1 cellular context compared by ENCODE assay signal in genomic region chr17:57810740-57811632, GRCh38.
TF ChIP-seq lines count a peak whose summit lies in the region.

No MANE protein-coding gene starts in this region.

TF ChIP-seq in HEK293, 187 proteins besides CTCF, POLR2A, EP300 and RAD21 (continued from another document):
- TF ChIP-seq GLI2 (tag by site-specific recombination; IDR thresholded peaks at IDR 0.05; ENCODE audit: borderline replicate concordance, low read depth), result peak; percentile 87; the same call in 1 of the 2 replicates
- TF ChIP-seq ZNF571 (tag by site-specific recombination; IDR thresholded peaks at IDR 0.05), result no peak
- TF ChIP-seq ZNF324 (tag by site-specific recombination; IDR thresholded peaks at IDR 0.05), result no peak
- peak; percentile 56; the same call in 1 of the 2 replicates for TF ChIP-seq ZNF660 (tag by site-specific recombination; IDR thresholded peaks at IDR 0.05)
- no peak for TF ChIP-seq ZNF175 (tag by site-specific recombination; IDR thresholded peaks at IDR 0.05)
- TF ChIP-seq ZNF18 (tag by site-specific recombination; IDR thresholded peaks at IDR 0.05), result peak; percentile 78
- no peak for TF ChIP-seq ZNF747 (tag by site-specific recombination; IDR thresholded peaks at IDR 0.05)
- TF ChIP-seq ZBTB48 (tag by site-specific recombination; IDR thresholded peaks at IDR 0.05), result peak; percentile 74
- peak; percentile 69; the same call in 1 of the 2 replicates for TF ChIP-seq BCL11A (tag by site-specific recombination; IDR thresholded peaks at IDR 0.05; ENCODE audit: low read depth)
- peak; percentile 43; the same call in 1 of the 2 replicates for TF ChIP-seq TRIM28 (IDR thresholded peaks at IDR 0.05; ENCODE audit: borderline replicate concordance, low read length)
- TF ChIP-seq, protein P1, sequence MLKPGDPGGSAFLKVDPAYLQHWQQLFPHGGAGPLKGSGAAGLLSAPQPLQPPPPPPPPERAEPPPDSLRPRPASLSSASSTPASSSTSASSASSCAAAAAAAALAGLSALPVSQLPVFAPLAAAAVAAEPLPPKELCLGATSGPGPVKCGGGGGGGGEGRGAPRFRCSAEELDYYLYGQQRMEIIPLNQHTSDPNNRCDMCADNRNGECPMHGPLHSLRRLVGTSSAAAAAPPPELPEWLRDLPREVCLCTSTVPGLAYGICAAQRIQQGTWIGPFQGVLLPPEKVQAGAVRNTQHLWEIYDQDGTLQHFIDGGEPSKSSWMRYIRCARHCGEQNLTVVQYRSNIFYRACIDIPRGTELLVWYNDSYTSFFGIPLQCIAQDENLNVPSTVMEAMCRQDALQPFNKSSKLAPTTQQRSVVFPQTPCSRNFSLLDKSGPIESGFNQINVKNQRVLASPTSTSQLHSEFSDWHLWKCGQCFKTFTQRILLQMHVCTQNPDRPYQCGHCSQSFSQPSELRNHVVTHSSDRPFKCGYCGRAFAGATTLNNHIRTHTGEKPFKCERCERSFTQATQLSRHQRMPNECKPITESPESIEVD (tag by site-specific recombination; IDR thresholded peaks at IDR 0.05), result peak; percentile 96
- TF ChIP-seq ZBTB1 (tag by site-specific recombination; IDR thresholded peaks at IDR 0.05), result peak; percentile 82
- peak; percentile 84 for TF ChIP-seq OVOL3 (tag by site-specific recombination; IDR thresholded peaks at IDR 0.05)
- no peak for TF ChIP-seq ZNF239 (tag by site-specific recombination; IDR thresholded peaks at IDR 0.05)
- no peak for TF ChIP-seq ZNF202 (tag by site-specific recombination; IDR thresholded peaks at IDR 0.05; ENCODE audit: borderline replicate concordance)
- TF ChIP-seq ZNF513 (tag by site-specific recombination; IDR thresholded peaks at IDR 0.05), result no peak
- TF ChIP-seq, protein P2, sequence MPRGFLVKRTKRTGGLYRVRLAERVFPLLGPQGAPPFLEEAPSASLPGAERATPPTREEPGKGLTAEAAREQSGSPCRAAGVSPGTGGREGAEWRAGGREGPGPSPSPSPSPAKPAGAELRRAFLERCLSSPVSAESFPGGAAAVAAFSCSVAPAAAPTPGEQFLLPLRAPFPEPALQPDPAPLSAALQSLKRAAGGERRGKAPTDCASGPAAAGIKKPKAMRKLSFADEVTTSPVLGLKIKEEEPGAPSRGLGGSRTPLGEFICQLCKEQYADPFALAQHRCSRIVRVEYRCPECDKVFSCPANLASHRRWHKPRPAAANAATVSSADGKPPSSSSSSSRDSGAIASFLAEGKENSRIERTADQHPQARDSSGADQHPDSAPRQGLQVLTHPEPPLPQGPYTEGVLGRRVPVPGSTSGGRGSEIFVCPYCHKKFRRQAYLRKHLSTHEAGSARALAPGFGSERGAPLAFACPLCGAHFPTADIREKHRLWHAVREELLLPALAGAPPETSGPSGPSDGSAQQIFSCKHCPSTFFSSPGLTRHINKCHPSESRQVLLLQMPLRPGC (tag by site-specific recombination; IDR thresholded peaks at IDR 0.05), result peak; percentile 92
- TF ChIP-seq ZEB2 (tag by site-specific recombination; IDR thresholded peaks at IDR 0.05), result peak; percentile 95
- TF ChIP-seq, protein P3, sequence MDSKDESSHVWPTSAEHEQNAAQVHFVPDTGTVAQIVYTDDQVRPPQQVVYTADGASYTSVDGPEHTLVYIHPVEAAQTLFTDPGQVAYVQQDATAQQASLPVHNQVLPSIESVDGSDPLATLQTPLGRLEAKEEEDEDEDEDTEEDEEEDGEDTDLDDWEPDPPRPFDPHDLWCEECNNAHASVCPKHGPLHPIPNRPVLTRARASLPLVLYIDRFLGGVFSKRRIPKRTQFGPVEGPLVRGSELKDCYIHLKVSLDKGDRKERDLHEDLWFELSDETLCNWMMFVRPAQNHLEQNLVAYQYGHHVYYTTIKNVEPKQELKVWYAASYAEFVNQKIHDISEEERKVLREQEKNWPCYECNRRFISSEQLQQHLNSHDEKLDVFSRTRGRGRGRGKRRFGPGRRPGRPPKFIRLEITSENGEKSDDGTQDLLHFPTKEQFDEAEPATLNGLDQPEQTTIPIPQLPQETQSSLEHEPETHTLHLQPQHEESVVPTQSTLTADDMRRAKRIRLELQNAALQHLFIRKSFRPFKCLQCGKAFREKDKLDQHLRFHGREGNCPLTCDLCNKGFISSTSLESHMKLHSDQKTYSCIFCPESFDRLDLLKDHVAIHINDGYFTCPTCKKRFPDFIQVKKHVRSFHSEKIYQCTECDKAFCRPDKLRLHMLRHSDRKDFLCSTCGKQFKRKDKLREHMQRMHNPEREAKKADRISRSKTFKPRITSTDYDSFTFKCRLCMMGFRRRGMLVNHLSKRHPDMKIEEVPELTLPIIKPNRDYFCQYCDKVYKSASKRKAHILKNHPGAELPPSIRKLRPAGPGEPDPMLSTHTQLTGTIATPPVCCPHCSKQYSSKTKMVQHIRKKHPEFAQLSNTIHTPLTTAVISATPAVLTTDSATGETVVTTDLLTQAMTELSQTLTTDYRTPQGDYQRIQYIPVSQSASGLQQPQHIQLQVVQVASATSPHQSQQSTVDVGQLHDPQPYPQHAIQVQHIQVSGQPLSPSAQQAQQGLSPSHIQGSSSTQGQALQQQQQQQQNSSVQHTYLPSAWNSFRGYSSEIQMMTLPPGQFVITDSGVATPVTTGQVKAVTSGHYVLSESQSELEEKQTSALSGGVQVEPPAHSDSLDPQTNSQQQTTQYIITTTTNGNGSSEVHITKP (tag by site-specific recombination; IDR thresholded peaks at IDR 0.05), result peak; percentile 70; the same call in 1 of the 2 replicates
- peak; percentile 95 for TF ChIP-seq ZNF843 (tag by site-specific recombination; IDR thresholded peaks at IDR 0.05)
- TF ChIP-seq ZNF10 (tag by site-specific recombination; IDR thresholded peaks at IDR 0.05), result no peak; the same call in 1 of the 2 replicates
- TF ChIP-seq IKZF3 (tag by site-specific recombination; IDR thresholded peaks at IDR 0.05), result 0 out of 2 replicates have a peak, but pooled peaks have one; percentile 5
- peak; percentile 96 for TF ChIP-seq FEZF1 (tag by site-specific recombination; IDR thresholded peaks at IDR 0.05)
- peak; percentile 96 for TF ChIP-seq OSR2 (tag by site-specific recombination; IDR thresholded peaks at IDR 0.05)
- no peak; the same call in none of the 2 replicates for TF ChIP-seq ZSCAN16 (tag by site-specific recombination; IDR thresholded peaks at IDR 0.05)
- TF ChIP-seq ZFHX2 (tag by site-specific recombination; conservative IDR thresholded peaks at IDR 0.05), result no peak
- TF ChIP-seq ZSCAN4 (tag by site-specific recombination; IDR thresholded peaks at IDR 0.05), result no peak
- peak; percentile 92 for TF ChIP-seq ZNF629 (tag by site-specific recombination; IDR thresholded peaks at IDR 0.05)
- peak; percentile 26; the same call in 1 of the 2 replicates for TF ChIP-seq ZNF341 (tag by site-specific recombination; IDR thresholded peaks at IDR 0.05; ENCODE audit: low read depth)
- TF ChIP-seq TCF7L2 (IDR thresholded peaks at IDR 0.05; ENCODE audit: borderline replicate concordance, low read depth, low read length), result no peak
- peak; percentile 72; the same call in 1 of the 2 replicates for TF ChIP-seq ZNF558 (tag by site-specific recombination; IDR thresholded peaks at IDR 0.05)
- TF ChIP-seq ZSCAN30 (tag by site-specific recombination; IDR thresholded peaks at IDR 0.05), result peak; percentile 14; the same call in 1 of the 2 replicates
- TF ChIP-seq ZNF121 (tag by site-specific recombination; IDR thresholded peaks at IDR 0.05), result no peak
- TF ChIP-seq GLIS2 (tag by site-specific recombination; IDR thresholded peaks at IDR 0.05), result peak; percentile 86
- peak; percentile 29; the same call in 1 of the 2 replicates for TF ChIP-seq SCRT2 (tag by site-specific recombination; IDR thresholded peaks at IDR 0.05)
- TF ChIP-seq MZF1 (tag by site-specific recombination; IDR thresholded peaks at IDR 0.05; ENCODE audit: borderline replicate concordance), result peak; percentile 45; the same call in 1 of the 2 replicates
- TF ChIP-seq ZNF530 (tag by site-specific recombination; IDR thresholded peaks at IDR 0.05; ENCODE audit: low read depth), result no peak
